In the genomic region with DNA sequence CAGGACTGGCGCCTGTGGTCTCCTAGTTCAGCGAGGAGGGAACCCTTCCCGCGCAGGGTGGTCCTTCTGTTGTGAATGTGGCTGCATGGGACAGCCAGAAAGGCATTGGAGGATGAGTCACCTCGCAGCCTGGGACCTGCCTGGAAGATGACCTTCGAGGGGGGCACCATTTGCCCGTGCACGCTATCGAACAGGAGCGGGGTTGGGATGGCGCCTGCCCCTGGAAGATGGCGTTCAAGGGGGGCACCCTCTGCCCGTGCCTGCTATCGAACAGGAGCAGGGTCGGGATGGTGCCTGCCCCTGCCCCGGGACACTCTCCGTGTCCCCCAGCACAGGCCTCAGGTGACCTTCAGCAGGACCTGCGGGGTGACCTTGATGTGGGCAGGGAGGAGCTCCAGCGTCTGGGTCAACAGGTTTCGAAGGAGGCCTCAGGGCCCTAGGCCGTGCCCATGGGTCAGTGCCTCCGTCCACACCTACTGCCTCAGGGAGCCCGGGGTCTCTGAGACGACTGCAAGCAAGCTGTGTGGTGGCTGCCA, we compare ENCODE assay signal across 23 cellular contexts. TPM values are rescaled to one million over a fixed set of nuclear protein-coding genes. Genes with fewer than 3 reads are reported as not detected.
DNase-seq lines count a peak whose midpoint lies in the region; ATAC-seq and TF ChIP-seq lines count a peak whose summit lies in the region.
"Had no signal": no experiment of that assay in that cellular context is flagged by ENCODE, and none has a peak within 500 bp of the region (broad histone marks: within the 10 kb centered on the region; RNA-seq: fewer than 3 reads in every experiment).

No MANE protein-coding gene starts in this region.

- H3K4me3 Mint-ChIP-seq in progenitor cell of endocrine pancreas (ENCODE audit: low read depth): no peak overlapping the region
- H3K4me3 Mint-ChIP-seq: CD4-positive, alpha-beta memory T cell had no signal

- no peak overlapping the region for H3K27ac ChIP-seq in right atrium auricular region
- H3K27ac ChIP-seq in sigmoid colon: no peak overlapping the region
- H3K27ac ChIP-seq in aorta (ENCODE audit: low read depth in 1 of 2, low read length in 2 of 2): no peak overlapping the region
- H3K27ac ChIP-seq: A549, BLaER1, GM23248, KMS-11 had no signal

- H3K27me3 ChIP-seq in right atrium auricular region: no peaks in the 10 kb centered on the region
- peaks cover 9 to 70% (median 46%) of the 10 kb centered on the region in 3 donors for H3K27me3 ChIP-seq in sigmoid colon
- no peaks in the 10 kb centered on the region for H3K27me3 ChIP-seq in aorta (ENCODE audit: control insufficient read depth in 1 of 2, insufficient read depth in 2 of 2, low read length in 1 of 2)

- no peak for TF ChIP-seq CTCF in right atrium auricular region (IDR thresholded peaks at IDR 0.05)
- no peak for TF ChIP-seq CTCF in sigmoid colon (IDR thresholded peaks at IDR 0.05)
- no peak for TF ChIP-seq CTCF in progenitor cell of endocrine pancreas (IDR thresholded peaks at IDR 0.05; ENCODE audit: unreplicated experiment)

- intact Hi-C loops in Right ventricle myocardium inferior (cut with DNase I) (no loop called here), left cardiac atrium (cut with DNase I) (loop anchor here in 1 of 2 donors (10.0 kb wide), 1 partner anchor 265 kb away; no protein-coding TSS in a partner anchor), sigmoid colon (cut with DNase I) (no loop called here), aorta (cut with DNase I) (loop anchor here in 1 of 2 donors (5.0 kb wide), 1 partner anchor 38 kb away; no protein-coding TSS in a partner anchor)

- H3K27me3 Mint-ChIP-seq in progenitor cell of endocrine pancreas: no peaks in the 10 kb centered on the region

- H3K9me3 ChIP-seq in right atrium auricular region: no peaks in the 10 kb centered on the region
- H3K9me3 ChIP-seq in sigmoid colon: no peaks in the 10 kb centered on the region
- H3K9me3 ChIP-seq in aorta (ENCODE audit: control insufficient read depth, low read length): no peaks in the 10 kb centered on the region
- H3K9me3 ChIP-seq: A549, BLaER1, HAP-1 had no signal

- H3K9me3 Mint-ChIP-seq in progenitor cell of endocrine pancreas (ENCODE audit: low read depth): peaks cover 9% of the 10 kb centered on the region

- no peaks in the 10 kb centered on the region for H3K36me3 ChIP-seq in right atrium auricular region
- H3K36me3 ChIP-seq in sigmoid colon: no peaks in the 10 kb centered on the region
- no peaks in the 10 kb centered on the region for H3K36me3 ChIP-seq in aorta (ENCODE audit: control insufficient read depth in 1 of 2, insufficient read depth in 2 of 2, low read length in 1 of 2)
- H3K36me3 ChIP-seq: BLaER1, HAP-1 had no signal

- 91 to 94% methylated on average over 24 of the region's 24 CpGs for WGBS in sigmoid colon, 2 donors
- WGBS in aorta, 2 donors: 94 to 96% methylated on average over 24 of the region's 24 CpGs

- DNase-seq in Right ventricle myocardium inferior (ENCODE audit: missing footprints) (peak; percentile 45), right atrium auricular region (ENCODE audit: low spot score) (no peak), left cardiac atrium (peak; percentile 11), sigmoid colon (peak; percentile 54), aorta (peak; percentile 35 to 62), cerebellar nuclear complex (lab: John Stamatoyannopoulos, UW) (no peak), progenitor cell of endocrine pancreas (ENCODE audit: low spot score, unreplicated experiment) (no peak)
- DNase-seq: CD4-positive, alpha-beta memory T cell; DMS153; GF-D8; GM23248; MV-4-11; NCI-H1694 treated with DMSO at 0.1 percent for 48 hours; NCI-H2107; NCI-H2227 treated with DMSO at 0.1 percent for 48 hours; NCI-H524; NCI-H82; PC-3; RPMI8226 had no signal

- no peaks in the 10 kb centered on the region for H3K36me3 Mint-ChIP-seq in progenitor cell of endocrine pancreas (ENCODE audit: insufficient read depth)
- H3K36me3 Mint-ChIP-seq: CD4-positive, alpha-beta memory T cell had no signal

- ATAC-seq in Right ventricle myocardium inferior (no peak), left cardiac atrium (no peak), aorta (ENCODE audit: low FRiP score) (no peak)
- ATAC-seq: A549, PC-3 had no signal

- TF ChIP-seq POLR2A in sigmoid colon (IDR thresholded peaks at IDR 0.05): no peak

- no peak overlapping the region for H3K4me3 ChIP-seq in right atrium auricular region
- no peak overlapping the region for H3K4me3 ChIP-seq in sigmoid colon
- H3K4me3 ChIP-seq in aorta (ENCODE audit: low read length in 2 of 2): no peak overlapping the region
- H3K4me3 ChIP-seq: A549, BLaER1, GM23248, HAP-1 had no signal

- H3K27ac Mint-ChIP-seq in progenitor cell of endocrine pancreas: no peak overlapping the region
- H3K27ac Mint-ChIP-seq: CD4-positive, alpha-beta memory T cell had no signal

- TF ChIP-seq EP300 in sigmoid colon (IDR thresholded peaks at IDR 0.05): no peak

- H3K4me1 ChIP-seq in right atrium auricular region (no peaks in the 10 kb centered on the region), sigmoid colon (no peaks in the 10 kb centered on the region), aorta (ENCODE audit: control insufficient read depth in 1 of 2, insufficient read depth in 2 of 2, low read length in 2 of 2) (no peaks in the 10 kb centered on the region)
- H3K4me1 ChIP-seq: A549, BLaER1, HAP-1 had no signal

- no peaks in the 10 kb centered on the region for H3K4me1 Mint-ChIP-seq in progenitor cell of endocrine pancreas (ENCODE audit: low read depth)
- H3K4me1 Mint-ChIP-seq: CD4-positive, alpha-beta memory T cell had no signal

RNA-seq across cellular contexts. Expression of gene ACTRT2, which starts 1.7 kb away (rescaled TPM):
- total RNA-seq in Right ventricle myocardium inferior (not detected), right atrium auricular region (not detected), left cardiac atrium (not detected), sigmoid colon (not detected), aorta (not detected), progenitor cell of endocrine pancreas (0.20 TPM in 1 of 2 replicates, not detected in the other)
- polyA plus RNA-seq in sigmoid colon (not detected), aorta (not detected)
- total RNA-seq: CD4-positive, alpha-beta memory T cell; GM23248; PC-3 had no signal
- polyA plus RNA-seq: A549; CD4-positive, alpha-beta memory T cell; GM23248 had no signal

RNA-seq across cellular contexts. Expression of gene PRDM16, which starts 49.4 kb away (rescaled TPM):
- total RNA-seq in Right ventricle myocardium inferior (12.8 TPM), right atrium auricular region (1 to 10 TPM in 1 of 2 donors, under 1 TPM in 1; 0.22 to 3.3 TPM), left cardiac atrium (1 to 10 TPM in 1 of 2 donors, under 1 TPM in 1; 0.99 to 1.2 TPM), sigmoid colon (1 to 10 TPM in 1 of 4 donors, under 1 TPM in 3; 0.14 to 1.1 (median 0.60) TPM), aorta (10 to 100 TPM; 61.9 to 80.7 TPM), progenitor cell of endocrine pancreas (68.7 and 69.1 TPM in 2 replicates)
- polyA plus RNA-seq in sigmoid colon (1 to 10 TPM in 1 of 3 donors, under 1 TPM in 2; under 0.01 to 1.7 (median 0.46) TPM), aorta (10 to 100 TPM in 1 of 2 donors, 1 to 10 TPM in 1; 5.0 to 21.1 TPM)
- total RNA-seq: CD4-positive, alpha-beta memory T cell; GM23248 had no signal
- polyA plus RNA-seq: CD4-positive, alpha-beta memory T cell had no signal

Comparison
In these comparisons a context has a peak if more than half of its experiments do, and no peak if none do; other contexts are left out.
1. DNase-seq: peak in Right ventricle myocardium inferior (single experiment), left cardiac atrium (single experiment), sigmoid colon (single experiment) and aorta (2 of 2); none in right atrium auricular region (single experiment), cerebellar nuclear complex (0 of 2) and progenitor cell of endocrine pancreas (single experiment).